8 cellular contexts compared by ENCODE assay signal in genomic region chr11:90204832-90205646, GRCh38. TPM values are rescaled to one million over a fixed set of nuclear protein-coding genes. Genes with fewer than 3 reads are reported as not detected.
DNase-seq lines count a peak whose midpoint lies in the region; ATAC-seq lines count a peak whose summit lies in the region.

No MANE protein-coding gene starts in this region.

- no peak overlapping the region for H2BK15ac ChIP-seq in mesenchymal stem cell (ENCODE audit: low read depth, poor library complexity, severe bottlenecking)

- H2BK5ac ChIP-seq in mesenchymal stem cell (ENCODE audit: low read depth, low read length, poor library complexity, severe bottlenecking): no peak overlapping the region

- peaks cover 2% of the 10 kb centered on the region for H3K79me1 ChIP-seq in mesenchymal stem cell (replicated peaks; ENCODE audit: low read length, poor library complexity, severe bottlenecking)

- no peak overlapping the region for H4K91ac ChIP-seq in mesenchymal stem cell (ENCODE audit: low read length)

- H3K23ac ChIP-seq in mesenchymal stem cell (ENCODE audit: low read length in 2 of 2): no peak overlapping the region

- no peak overlapping the region for H3K4ac ChIP-seq in mesenchymal stem cell (ENCODE audit: low read depth in 1 of 2, low read length in 2 of 2)

- H2AFZ ChIP-seq in mesenchymal stem cell (ENCODE audit: low read depth, low read length): no peak overlapping the region

- no peaks in the 10 kb centered on the region for H3K27me3 ChIP-seq in mesenchymal stem cell (ENCODE audit: control insufficient read depth in 1 of 2, insufficient read depth in 1 of 2, low read length in 2 of 2)

- H3K27ac ChIP-seq in mesenchymal stem cell (ENCODE audit: low read length, poor library complexity, severe bottlenecking): no peak overlapping the region

- no peak overlapping the region for H3K18ac ChIP-seq in mesenchymal stem cell (ENCODE audit: low read depth in 1 of 2, low read length in 2 of 2)

- H3K36me3 ChIP-seq in mesenchymal stem cell (ENCODE audit: control insufficient read depth in 1 of 2, insufficient read depth in 2 of 2, low read depth in 1 of 2, low read length in 2 of 2): peaks cover 4 to 87% of the 10 kb centered on the region in 2 experiments

- no peak overlapping the region for H2AK5ac ChIP-seq in mesenchymal stem cell (ENCODE audit: low read length, severe bottlenecking)

- WGBS in mesenchymal stem cell: no CpG with 5 or more reads among the region's 3 CpGs

- H2BK12ac ChIP-seq in mesenchymal stem cell (ENCODE audit: low read length in 2 of 2): no peak overlapping the region

- H3K9me3 ChIP-seq in mesenchymal stem cell (ENCODE audit: control insufficient read depth, low read length): no peaks in the 10 kb centered on the region

- no peaks in the 10 kb centered on the region for H3K4me1 ChIP-seq in mesenchymal stem cell (ENCODE audit: control insufficient read depth, insufficient read depth, low read depth, low read length)

- H3K4me2 ChIP-seq in mesenchymal stem cell (ENCODE audit: low read length, poor library complexity, severe bottlenecking): no peak overlapping the region

- H3K14ac ChIP-seq in mesenchymal stem cell (ENCODE audit: low read length in 2 of 2): no peak overlapping the region

- H2BK120ac ChIP-seq in mesenchymal stem cell (ENCODE audit: low read depth, low read length): no peak overlapping the region

- peak overlapping the region; percentile 82 for H3K9ac ChIP-seq in mesenchymal stem cell (ENCODE audit: low read length)

- H4K8ac ChIP-seq in mesenchymal stem cell (ENCODE audit: low read length): no peak overlapping the region

- no peak overlapping the region for H3K4me3 ChIP-seq in mesenchymal stem cell (ENCODE audit: insufficient read depth in 1 of 2, low read depth in 1 of 2, low read length in 2 of 2)

- peak; percentile 9 for DNase-seq in activated CD4-positive, alpha-beta T cell treated with anti-CD3 and anti-CD28 coated beads for 48 hours
- no peak for DNase-seq in activated CD4-positive, alpha-beta T cell treated with anti-CD3 and anti-CD28 coated beads, Interleukin-2, amount 50 U/mL, for 48 hours
- DNase-seq in NOMO-1 treated with dmso at 0.1 percent for 144 hours (lab: John Stamatoyannopoulos, UW; ENCODE audit: unreplicated experiment) (peak; percentile 22), mesenchymal stem cell (peak; percentile 76)
- peak; percentile 37 for DNase-seq in central memory CD4-positive, alpha-beta T cell
- DNase-seq in stimulated activated CD4-positive, alpha-beta T cell treated with anti-CD3 and anti-CD28 coated beads, Interleukin-4, amount 100 ng/mL, for 1 hour: no peak

- ATAC-seq in GM19468 (IDR thresholded peaks at IDR 0.05; ENCODE audit: extremely low read depth, unreplicated experiment) (peak; percentile 59), HG03558 (IDR thresholded peaks at IDR 0.05; ENCODE audit: extremely low read depth, unreplicated experiment) (peak; percentile 69)

RNA-seq across cellular contexts. Expression of gene CHORDC1, which starts 17.8 kb away (rescaled TPM):
- 24.1 TPM for polyA plus RNA-seq in mesenchymal stem cell (2013, experiment 1 of 2)
- 24.1 TPM for polyA plus RNA-seq in mesenchymal stem cell (2013, experiment 2 of 2)

Comparison
In these comparisons a context has a peak if more than half of its experiments do, and no peak if none do; other contexts are left out.
1. DNase-seq: peak in activated CD4-positive, alpha-beta T cell treated with anti-CD3 and anti-CD28 coated beads for 48 hours (single experiment), NOMO-1 treated with dmso at 0.1 percent for 144 hours (single experiment), central memory CD4-positive, alpha-beta T cell (single experiment) and mesenchymal stem cell (single experiment); none in activated CD4-positive, alpha-beta T cell treated with anti-CD3 and anti-CD28 coated beads, Interleukin-2, amount 50 U/mL, for 48 hours (0 of 2) and stimulated activated CD4-positive, alpha-beta T cell treated with anti-CD3 and anti-CD28 coated beads, Interleukin-4, amount 100 ng/mL, for 1 hour (single experiment).